10 cellular contexts compared by ENCODE assay signal in the genomic region with DNA sequence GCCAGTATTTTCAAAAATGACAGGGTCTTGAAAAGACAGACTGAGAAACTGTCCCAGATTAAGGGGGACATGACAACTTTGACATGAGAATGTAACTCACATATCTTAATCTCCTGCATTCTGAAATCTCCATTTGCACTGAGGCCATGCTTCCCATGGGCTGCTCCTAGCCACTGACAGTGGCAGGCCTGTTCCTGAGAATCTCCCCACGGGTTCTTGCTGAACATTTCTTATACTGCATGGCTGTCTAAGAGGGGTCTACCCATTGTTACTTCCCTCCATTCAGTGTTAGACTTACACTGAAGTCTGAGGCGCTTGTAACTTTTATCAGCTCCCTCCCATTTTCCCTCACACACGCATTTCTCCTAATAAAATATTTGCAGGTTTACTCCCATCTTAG. TPM values are rescaled to one million over a fixed set of nuclear protein-coding genes. Genes with fewer than 3 reads are reported as not detected.
A peak's percentile ranks its signal among the peaks of the same experiment; 100 is the strongest.
DNase-seq lines count a peak whose midpoint lies in the region; ATAC-seq, FAIRE-seq and TF ChIP-seq lines count a peak whose summit lies in the region.
"Had no signal": no experiment of that assay in that cellular context is flagged by ENCODE, and none has a peak within 500 bp of the region (broad histone marks: within the 10 kb centered on the region; RNA-seq: fewer than 3 reads in every experiment).

No MANE protein-coding gene starts in this region.

- TF ChIP-seq CTCF in GM12864 (IDR thresholded peaks at IDR 0.05; ENCODE audit: low read depth, low read length, missing control alignments) (no peak), glutamatergic neuron (IDR thresholded peaks at IDR 0.05; ENCODE audit: partially characterized antibody, unreplicated experiment) (no peak), right atrium auricular region (IDR thresholded peaks at IDR 0.05) (no peak)

- no peak overlapping the region for H2AFZ ChIP-seq in ACC112 (ENCODE audit: low read length, unreplicated experiment)

- peaks cover 1% of the 10 kb centered on the region for H3K4me1 Mint-ChIP-seq in glutamatergic neuron (ENCODE audit: low read depth, unreplicated experiment)

- no peak for DNase-seq in GM12864 (ENCODE audit: low read depth)
- DNase-seq in SK-N-MC (ENCODE audit: low read depth, low spot score), result no peak
- no peak for DNase-seq in glutamatergic neuron
- DNase-seq in right atrium auricular region (ENCODE audit: low spot score), result no peak
- DNase-seq in frontal cortex (ENCODE audit: low spot score in 2 of 2), result no peak

- no peaks in the 10 kb centered on the region for H3K36me3 Mint-ChIP-seq in glutamatergic neuron (ENCODE audit: unreplicated experiment)

- no peak for FAIRE-seq in frontal cortex (lab: Jason Lieb, UNC)

- ATAC-seq in GM19452 (IDR thresholded peaks at IDR 0.05; ENCODE audit: unreplicated experiment) (no peak), GM21526 (IDR thresholded peaks at IDR 0.05; ENCODE audit: low FRiP score, unreplicated experiment) (no peak)

- H3K4me1 ChIP-seq in ACC112 (ENCODE audit: control insufficient read depth, insufficient read depth, low read length, unreplicated experiment), result peaks cover 11% of the 10 kb centered on the region
- H3K4me1 ChIP-seq in right atrium auricular region, result no peaks in the 10 kb centered on the region

- H3K27me3 ChIP-seq in ACC112 (ENCODE audit: insufficient read depth, low read length), result peaks cover 10% of the 10 kb centered on the region
- no peaks in the 10 kb centered on the region for H3K27me3 ChIP-seq in right atrium auricular region

- H3K27me3 Mint-ChIP-seq in glutamatergic neuron (ENCODE audit: unreplicated experiment), result peaks cover 5% of the 10 kb centered on the region

- H3K9me3 ChIP-seq in SK-N-MC (ENCODE audit: low read depth, low read length), result no peaks in the 10 kb centered on the region
- no peaks in the 10 kb centered on the region for H3K9me3 ChIP-seq in right atrium auricular region

- no peak overlapping the region for H3K27ac ChIP-seq in ACC112 (ENCODE audit: low read depth, low read length)
- no peak overlapping the region for H3K27ac ChIP-seq in SK-N-MC
- no peak overlapping the region for H3K27ac ChIP-seq in right atrium auricular region
- H3K27ac ChIP-seq: skin epidermis had no signal

- peaks cover 57% of the 10 kb centered on the region for H3K79me2 ChIP-seq in ACC112 (ENCODE audit: control insufficient read depth, insufficient read depth, low read length, unreplicated experiment)

- H3K9ac ChIP-seq in SK-N-MC (ENCODE audit: insufficient read length), result peak overlapping the region; percentile 93

- no peak overlapping the region for H3K27ac Mint-ChIP-seq in glutamatergic neuron (ENCODE audit: unreplicated experiment)

- H3K4me3 Mint-ChIP-seq in glutamatergic neuron (ENCODE audit: unreplicated experiment), result peak overlapping the region; percentile 53

- peaks cover 11% of the 10 kb centered on the region for H3K36me3 ChIP-seq in ACC112 (ENCODE audit: insufficient read depth, low read length)
- H3K36me3 ChIP-seq in SK-N-MC (ENCODE audit: insufficient read depth, low read length), result peaks cover 38% of the 10 kb centered on the region
- peaks cover 12% of the 10 kb centered on the region for H3K36me3 ChIP-seq in right atrium auricular region

- peak overlapping the region; percentile 89 for H3K4me3 ChIP-seq in ACC112 (ENCODE audit: low read depth, low read length)
- H3K4me3 ChIP-seq in GM12864 (ENCODE audit: low read depth, low read length), result peak overlapping the region; percentile 93
- H3K4me3 ChIP-seq in SK-N-MC, result peak overlapping the region; percentile 84
- no peak overlapping the region for H3K4me3 ChIP-seq in right atrium auricular region
- H3K4me3 ChIP-seq: lung had no signal

- no peaks in the 10 kb centered on the region for H3K9me3 Mint-ChIP-seq in glutamatergic neuron (ENCODE audit: unreplicated experiment)

RNA-seq across cellular contexts. Expression of gene CEP295, which starts 1.5 kb away (rescaled TPM):
- total RNA-seq in glutamatergic neuron (ENCODE audit: unreplicated experiment) (15.4 TPM), right atrium auricular region (1 to 10 TPM; 6.5 to 9.1 TPM), frontal cortex (36.3 TPM)

Comparison
In these comparisons a context has a peak if more than half of its experiments do, and no peak if none do; other contexts are left out.
1. H3K4me3 ChIP-seq: peak in ACC112 (single experiment), GM12864 (single experiment) and SK-N-MC (single experiment); none in right atrium auricular region (0 of 2).